ENCODE assay signal across 14 cellular contexts in the genomic region with DNA sequence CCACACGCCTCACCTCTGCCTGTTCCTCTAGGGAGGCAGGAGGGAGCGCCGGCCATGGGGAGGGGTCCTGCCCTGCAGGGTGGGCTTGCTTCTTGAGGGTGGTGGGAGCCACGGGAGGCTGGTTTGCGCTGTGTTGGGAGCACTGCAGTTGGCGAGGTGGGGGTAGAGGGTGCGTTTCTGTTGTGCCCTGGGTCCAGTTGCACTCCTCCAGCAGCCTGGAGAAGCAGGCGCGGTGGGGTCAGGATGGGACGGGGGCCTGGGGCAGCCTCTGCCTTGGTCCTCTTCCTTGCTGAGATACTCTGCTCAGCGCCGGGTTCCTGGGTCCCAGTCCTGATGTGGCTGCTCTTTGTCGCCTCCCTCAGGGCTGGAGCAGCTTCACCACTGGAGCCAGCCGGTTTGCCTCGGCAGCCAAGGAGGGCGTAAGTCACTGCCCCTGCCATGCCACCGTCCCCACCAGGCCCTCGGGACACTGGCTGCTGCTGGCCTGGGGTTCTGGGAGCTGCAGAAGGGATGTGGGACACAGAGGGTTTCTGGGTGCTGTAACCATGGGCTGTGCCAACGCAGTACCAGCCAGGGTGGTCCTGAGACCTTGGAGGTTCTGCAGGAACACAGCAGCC. TPM values are rescaled to one million over a fixed set of nuclear protein-coding genes. Genes with fewer than 3 reads are reported as not detected.
DNase-seq lines count a peak whose midpoint lies in the region; ATAC-seq, FAIRE-seq and TF ChIP-seq lines count a peak whose summit lies in the region.
"Had no signal": no experiment of that assay in that cellular context is flagged by ENCODE, and none has a peak within 500 bp of the region (broad histone marks: within the 10 kb centered on the region; RNA-seq: fewer than 3 reads in every experiment).

No MANE protein-coding gene starts in this region.

- CTCF ChIA-PET in K562 (lab: Yijun Ruan, JAX; ENCODE audit: low intra/inter-chr PET ratio) = interaction anchor here (0.8 kb wide), 1 partner anchor 308 kb away, joined by 3 read pairs; no protein-coding TSS in a partner anchor

- peaks cover under 1% of the 10 kb centered on the region; the same call in 1 of the 2 replicates for H4K20me1 ChIP-seq in K562 (replicated peaks; ENCODE audit: control insufficient read depth, insufficient read depth, low read length)

- no peaks in the 10 kb centered on the region for H3K9me3 ChIP-seq in K562 (replicated peaks; ENCODE audit: control insufficient read depth, insufficient read depth, low read depth, low read length)
- no peaks in the 10 kb centered on the region for H3K9me3 ChIP-seq in neuronal stem cell (replicated peaks in 1 of 2; ENCODE audit: control insufficient read depth in 2 of 2, insufficient read depth in 1 of 2, low read depth in 1 of 2, low read length in 2 of 2)
- H3K9me3 ChIP-seq in ovary = no peaks in the 10 kb centered on the region
- H3K9me3 ChIP-seq: testis had no signal

- H2BK15ac ChIP-seq in neuronal stem cell (ENCODE audit: low read length) = no peak overlapping the region

- peak; percentile 32 to 52 (median 37); a peak in 3 of 6 replicates for TF ChIP-seq CTCF in K562 (IDR thresholded peaks at IDR 0.05 in 2 of 3, conservative IDR thresholded peaks at IDR 0.05 in 1 of 3; ENCODE audit: insufficient read depth in 2 of 3, low read depth in 1 of 3, low read length in 3 of 3)
- peak in 2 of 56 donors; percentile 9 to 10 for TF ChIP-seq CTCF in dorsolateral prefrontal cortex (IDR thresholded peaks at IDR 0.05 in 54 of 56, conservative IDR thresholded peaks at IDR 0.05 in 2 of 56; ENCODE audit: low read depth in 1 of 56, partially characterized antibody in 56 of 56)
- TF ChIP-seq CTCF in ovary (IDR thresholded peaks at IDR 0.05) = no peak

- H2BK5ac ChIP-seq in neuronal stem cell (ENCODE audit: low read length) = no peak overlapping the region

- no peak overlapping the region for H3K23ac ChIP-seq in neuronal stem cell (ENCODE audit: low read depth, low read length, poor library complexity)

- H4K8ac ChIP-seq in neuronal stem cell (ENCODE audit: low read depth, low read length) = no peak overlapping the region

- H3K4me1 ChIP-seq in K562 (replicated peaks in 1 of 2; ENCODE audit: control insufficient read depth in 2 of 2, insufficient read depth in 2 of 2, low read length in 2 of 2) (peaks cover 0 to 28% of the 10 kb centered on the region in 2 experiments; a peak in 1 of 5 replicates), neuronal stem cell (ENCODE audit: control insufficient read depth in 2 of 2, insufficient read depth in 1 of 2, low read depth in 1 of 2, low read length in 2 of 2) (no peaks in the 10 kb centered on the region), ovary (ENCODE audit: insufficient read depth) (no peaks in the 10 kb centered on the region)
- H3K4me1 ChIP-seq: testis had no signal

- ATAC-seq in K562 = peak; percentile 74

- intact Hi-C loops in K562 (cut with micrococcal nuclease) (no loop called here), dorsolateral prefrontal cortex (cut with DNase I) (no loop called here), ovary (cut with DNase I) (no loop called here)

- no peak for FAIRE-seq in K562 (lab: Jason Lieb, UNC)
- FAIRE-seq: A204.1 had no signal

- peak; percentile 48 for DNase-seq in DMS 273 (lab: John Stamatoyannopoulos, UW; ENCODE audit: unreplicated experiment)
- no peak for DNase-seq in DMS 273 treated with DMSO at 0.1 percent for 48 hours (lab: John Stamatoyannopoulos, UW)
- peak; percentile 76 for DNase-seq in HuH-7.5 (ENCODE audit: low spot score)
- no peak for DNase-seq in K562 (ENCODE audit: extremely low read depth in 1 of 4, low spot score in 3 of 4)
- DNase-seq in neuronal stem cell (ENCODE audit: low spot score) = no peak
- no peak for DNase-seq in dorsolateral prefrontal cortex
- DNase-seq in ovary = no peak
- no peak for DNase-seq in DMS153 (lab: John Stamatoyannopoulos, UW)
- DNase-seq: activated T-cell treated with anti-CD3 and anti-CD28 coated beads, Interleukin-2, amount 50 U/mL, for 1 hour; cerebellar nuclear complex; NCI-H226; stimulated activated CD4-positive, alpha-beta T cell treated with anti-CD3 and anti-CD28 coated beads, Interleukin-4, amount 100 ng/mL, for 1 hour; testis had no signal

- H4K91ac ChIP-seq in neuronal stem cell (ENCODE audit: low read depth, low read length, poor library complexity) = no peak overlapping the region

- no peak overlapping the region for H3K9ac ChIP-seq in K562 (ENCODE audit: insufficient read depth in 1 of 2, low read depth in 2 of 2, low read length in 2 of 2)
- H3K9ac ChIP-seq in neuronal stem cell (ENCODE audit: low read depth, low read length, poor library complexity) = no peak overlapping the region

- peaks cover 15% of the 10 kb centered on the region for H3K79me1 ChIP-seq in neuronal stem cell (ENCODE audit: low read depth, low read length)

- peak overlapping the region; percentile 48 for H3K18ac ChIP-seq in neuronal stem cell (ENCODE audit: low read length)

- no peak overlapping the region for H2AK5ac ChIP-seq in neuronal stem cell (ENCODE audit: low read depth, low read length)

- peaks cover 6% of the 10 kb centered on the region for H3K9me1 ChIP-seq in K562 (ENCODE audit: control insufficient read depth, insufficient read depth, low read length)

- no peak for TF ChIP-seq RAD21 in K562 (CRISPR knock-in tag; conservative IDR thresholded peaks at IDR 0.05 in 1 of 2, IDR thresholded peaks at IDR 0.05 in 1 of 2)

- BruUV-seq in K562 (replicated peaks; lab: Mats Ljungman, UMichigan) = no TSS peak

- H3K4me3 ChIP-seq in K562 = no peak overlapping the region
- no peak overlapping the region for H3K4me3 ChIP-seq in neuronal stem cell (ENCODE audit: low read length in 2 of 2)
- no peak overlapping the region for H3K4me3 ChIP-seq in dorsolateral prefrontal cortex
- no peak overlapping the region for H3K4me3 ChIP-seq in ovary
- H3K4me3 ChIP-seq: testis had no signal

- TF ChIP-seq EP300 in K562 (IDR thresholded peaks at IDR 0.05; ENCODE audit: low read length) (no peak), ovary (IDR thresholded peaks at IDR 0.05) (no peak)

- in situ Hi-C loops in K562 (cut with MboI) = no loop called here

- POLR2A ChIA-PET in K562 (lab: Yijun Ruan, JAX) = interaction anchor here (0.6 to 5.2 kb wide), 4 partner anchors 8 to 524 kb away, joined by 3 to 28 read pairs (median 14); a partner anchor contains a TSS

- no peak overlapping the region for H3K4ac ChIP-seq in neuronal stem cell (ENCODE audit: low read length)

- no peak overlapping the region for H2BK120ac ChIP-seq in neuronal stem cell (ENCODE audit: low read depth, low read length)

- no peak overlapping the region for H2BK12ac ChIP-seq in neuronal stem cell (ENCODE audit: low read length)

- H3K27ac ChIP-seq in K562 (ENCODE audit: extremely low read depth, low read depth, low read length) (no peak overlapping the region), neuronal stem cell (replicated peaks; ENCODE audit: low read length) (no peak overlapping the region), dorsolateral prefrontal cortex (no peak overlapping the region), ovary (no peak overlapping the region)
- H3K27ac ChIP-seq: testis had no signal

- peaks cover 89% of the 10 kb centered on the region; the same call in 2 of the 3 replicates for H3K36me3 ChIP-seq in K562 (ENCODE audit: control insufficient read depth, insufficient read depth, low read length)
- H3K36me3 ChIP-seq in neuronal stem cell (replicated peaks in 1 of 2; ENCODE audit: control insufficient read depth in 2 of 2, insufficient read depth in 2 of 2, low read length in 2 of 2) = peaks cover 59 to 98% of the 10 kb centered on the region in 2 donors
- H3K36me3 ChIP-seq in ovary = no peaks in the 10 kb centered on the region

- WGBS in K562 (ENCODE audit: insufficient coverage, low coverage, missing lambda C conversion rate) = 86% methylated on average over 17 of the region's 19 CpGs
- no CpG with 5 or more reads among the region's 19 CpGs for WGBS in neuronal stem cell (ENCODE audit: extremely low coverage in 2 of 2, insufficient read length in 2 of 2, insufficient replicate concordance in 1 of 2), 2 donors
- WGBS in ovary, 3 donors = 74 to 76% (median 76%) methylated on average over 16 to 19 of the region's 19 CpGs

- H3K27me3 ChIP-seq in K562 (ENCODE audit: control insufficient read depth in 2 of 2, insufficient read depth in 2 of 2, low read length in 2 of 2) = no peaks in the 10 kb centered on the region
- H3K27me3 ChIP-seq in neuronal stem cell (ENCODE audit: control insufficient read depth in 3 of 3, insufficient read depth in 3 of 3, low read depth in 1 of 3, low read length in 3 of 3) = no peaks in the 10 kb centered on the region
- H3K27me3 ChIP-seq in dorsolateral prefrontal cortex = no peaks in the 10 kb centered on the region
- no peaks in the 10 kb centered on the region for H3K27me3 ChIP-seq in ovary
- H3K27me3 ChIP-seq: testis had no signal

- TF ChIP-seq POLR2A in K562 (conservative IDR thresholded peaks at IDR 0.05) (no peak; the same call in 1 of the 2 replicates), ovary (IDR thresholded peaks at IDR 0.05) (no peak)

- H3K14ac ChIP-seq in neuronal stem cell (ENCODE audit: low read length) = no peak overlapping the region

- peaks cover 9% of the 10 kb centered on the region; the same call in 2 of the 3 replicates for H3K79me2 ChIP-seq in K562 (ENCODE audit: control insufficient read depth, insufficient read depth, low read length)

- no peak overlapping the region for H2AFZ ChIP-seq in K562 (ENCODE audit: low read depth, low read length)
- no peak overlapping the region for H2AFZ ChIP-seq in neuronal stem cell (ENCODE audit: low read length)

- H3K4me2 ChIP-seq in K562 (ENCODE audit: insufficient read depth, low read length) (no peak overlapping the region), neuronal stem cell (ENCODE audit: insufficient read depth, low read length, poor library complexity, severe bottlenecking) (no peak overlapping the region)

RNA-seq across cellular contexts. Expression of a gene that starts 8.4 kb away (rescaled TPM):
- 379 and 853 TPM in 2 replicates for total RNA-seq in K562 (2011; cell fraction: chromatin; rRNA removed; ENCODE audit: low replicate concordance)
- total RNA-seq in K562 (2011; cell fraction: nucleolus; rRNA removed) = 493 and 502 TPM in 2 replicates
- total RNA-seq in K562 (2011; cell fraction: nucleoplasm; rRNA removed) = 305 and 355 TPM in 2 replicates
- 42.4 and 44.3 TPM in 2 replicates for total RNA-seq in K562 (2014; rRNA removed)
- total RNA-seq in K562 (2014; rRNA removed; fragmentation: Illumina TruSeq; extraction: Trizol) = 15.7 and 17.6 TPM in 2 replicates
- 33.5 and 33.9 TPM in 2 replicates for total RNA-seq in K562 (2015; rRNA removed; fragmentation: Illumina TruSeq; extraction: Trizol)
- total RNA-seq in K562 (2021) = 85.3 and 102 TPM in 2 replicates
- polyA plus RNA-seq in K562 (2011; rRNA removed) = 39.1 and 89.8 TPM in 2 replicates
- 59.1 and 89.5 TPM in 2 replicates for polyA plus RNA-seq in K562 (2011; cell fraction: cytosol; rRNA removed)
- polyA plus RNA-seq in K562 (2011; cell fraction: nucleus; rRNA removed) = 848 and 934 TPM in 2 replicates
- 64.7 and 85.4 TPM in 2 replicates for polyA plus RNA-seq in K562 (2012)
- 24.9 and 45.2 TPM in 2 replicates for polyA plus RNA-seq in K562 (2014; fragmentation: Illumina TruSeq; extraction: Trizol)
- under 1 TPM; 0.53 to 0.95 TPM for polyA plus RNA-seq in K562 (2014; fragmentation: Nextera tagmentation; extraction: Ambion mirVana)
- 54.4 and 73.2 TPM in 2 replicates for polyA plus RNA-seq in K562 (2014; rRNA removed)
- polyA minus RNA-seq in K562 (2011; rRNA and poly(A)+ RNA removed) = 24.6 and 29.9 TPM in 2 replicates
- polyA minus RNA-seq in K562 (2011; cell fraction: cytosol; rRNA and poly(A)+ RNA removed) = 33.3 and 40.3 TPM in 2 replicates
- polyA minus RNA-seq in K562 (2011; cell fraction: nucleus; rRNA and poly(A)+ RNA removed) = 103 and 183 TPM in 2 replicates
- polyA plus RNA-seq in neuronal stem cell (2013, experiment 1 of 2) = 60.7 TPM
- 56.3 TPM for polyA plus RNA-seq in neuronal stem cell (2013, experiment 2 of 2)
- 100 to 1,000 TPM in 101 of 120 experiments, 10 to 100 TPM in 19; 89.0 to 166 (median 113) TPM for total RNA-seq in dorsolateral prefrontal cortex
- total RNA-seq in ovary = 10 to 100 TPM; 40.2 to 80.2 (median 74.8) TPM
- polyA plus RNA-seq in ovary = 10 to 100 TPM; 18.9 to 59.5 TPM

RNA-seq across cellular contexts. Expression of a gene that starts 11.9 kb away (rescaled TPM):
- total RNA-seq in K562 (2011; cell fraction: chromatin; rRNA removed; ENCODE audit: low replicate concordance) = 0.12 and 0.19 TPM in 2 replicates
- total RNA-seq in K562 (2011; cell fraction: nucleolus; rRNA removed) = 0.26 and 0.33 TPM in 2 replicates
- 0.15 TPM in 1 of 2 replicates, not detected in the other for total RNA-seq in K562 (2011; cell fraction: nucleoplasm; rRNA removed)
- total RNA-seq in K562 (2014; rRNA removed) (not detected in 2 replicates), K562 (2014; rRNA removed; fragmentation: Illumina TruSeq; extraction: Trizol) (not detected in 2 replicates), K562 (2015; rRNA removed; fragmentation: Illumina TruSeq; extraction: Trizol) (not detected in 2 replicates), K562 (2021) (not detected in 2 replicates), dorsolateral prefrontal cortex (10 to 100 TPM in 65 of 120 experiments, 1 to 10 TPM in 55; 4.1 to 32.2 (median 10.4) TPM), ovary (under 1 TPM in 3 of 7 donors, not detected in 4; 0.17 to 0.54 (median 0.33) TPM)
- polyA plus RNA-seq in K562 (2011; rRNA removed) (not detected in 2 replicates), K562 (2014; fragmentation: Illumina TruSeq; extraction: Trizol) (not detected in 2 replicates), K562 (2014; fragmentation: Nextera tagmentation; extraction: Ambion mirVana) (not detected), K562 (2014; rRNA removed) (not detected in 2 replicates), ovary (under 1 TPM in 1 of 2 donors, not detected in 1; 0.10 TPM)
- polyA plus RNA-seq in K562 (2011; cell fraction: cytosol; rRNA removed) = under 0.01 TPM in 1 of 2 replicates, not detected in the other
- 0.06 and 0.26 TPM in 2 replicates for polyA plus RNA-seq in K562 (2011; cell fraction: nucleus; rRNA removed)
- polyA plus RNA-seq in K562 (2012) = 0.06 TPM in 1 of 2 replicates, not detected in the other
- not detected in 2 replicates for polyA minus RNA-seq in K562 (2011; rRNA and poly(A)+ RNA removed)
- polyA minus RNA-seq in K562 (2011; cell fraction: cytosol; rRNA and poly(A)+ RNA removed) = not detected in 2 replicates
- not detected in 2 replicates for polyA minus RNA-seq in K562 (2011; cell fraction: nucleus; rRNA and poly(A)+ RNA removed)
- 0.13 TPM for polyA plus RNA-seq in neuronal stem cell (2013, experiment 1 of 2)
- 0.08 TPM for polyA plus RNA-seq in neuronal stem cell (2013, experiment 2 of 2)

RNA-seq across cellular contexts. Expression of a gene that starts 26.8 kb away (rescaled TPM):
- total RNA-seq in K562 (2011; cell fraction: chromatin; rRNA removed; ENCODE audit: low replicate concordance) = not detected in 2 replicates
- not detected in 2 replicates for total RNA-seq in K562 (2011; cell fraction: nucleolus; rRNA removed)
- not detected in 2 replicates for total RNA-seq in K562 (2011; cell fraction: nucleoplasm; rRNA removed)
- total RNA-seq in K562 (2014; rRNA removed) = not detected in 2 replicates
- not detected in 2 replicates for total RNA-seq in K562 (2014; rRNA removed; fragmentation: Illumina TruSeq; extraction: Trizol)
- not detected in 2 replicates for total RNA-seq in K562 (2015; rRNA removed; fragmentation: Illumina TruSeq; extraction: Trizol)
- total RNA-seq in K562 (2021) = not detected in 2 replicates
- not detected in 2 replicates for polyA plus RNA-seq in K562 (2011; rRNA removed)
- polyA plus RNA-seq in K562 (2011; cell fraction: cytosol; rRNA removed) = not detected in 2 replicates
- not detected in 2 replicates for polyA plus RNA-seq in K562 (2011; cell fraction: nucleus; rRNA removed)
- polyA plus RNA-seq in K562 (2012) = not detected in 2 replicates
- polyA plus RNA-seq in K562 (2014; fragmentation: Illumina TruSeq; extraction: Trizol) = not detected in 2 replicates
- not detected for polyA plus RNA-seq in K562 (2014; fragmentation: Nextera tagmentation; extraction: Ambion mirVana)
- polyA plus RNA-seq in K562 (2014; rRNA removed) = not detected in 2 replicates
- not detected in 2 replicates for polyA minus RNA-seq in K562 (2011; rRNA and poly(A)+ RNA removed)
- not detected in 2 replicates for polyA minus RNA-seq in K562 (2011; cell fraction: cytosol; rRNA and poly(A)+ RNA removed)
- not detected in 2 replicates for polyA minus RNA-seq in K562 (2011; cell fraction: nucleus; rRNA and poly(A)+ RNA removed)
- polyA plus RNA-seq in neuronal stem cell (2013, experiment 1 of 2) = 39.2 TPM
- 40.2 TPM for polyA plus RNA-seq in neuronal stem cell (2013, experiment 2 of 2)
- total RNA-seq in dorsolateral prefrontal cortex = 10 to 100 TPM in 102 of 120 experiments, 1 to 10 TPM in 18; 5.4 to 44.1 (median 16.7) TPM
- under 1 TPM in 2 of 7 donors, not detected in 5; 0.18 to 0.24 TPM for total RNA-seq in ovary
- polyA plus RNA-seq in ovary = not detected

RNA-seq across cellular contexts. Expression of a gene that starts 45.3 kb away (rescaled TPM):
- 0.51 and 0.74 TPM in 2 replicates for total RNA-seq in K562 (2011; cell fraction: chromatin; rRNA removed; ENCODE audit: low replicate concordance)
- 1.3 and 1.4 TPM in 2 replicates for total RNA-seq in K562 (2011; cell fraction: nucleolus; rRNA removed)
- 0.46 and 0.88 TPM in 2 replicates for total RNA-seq in K562 (2011; cell fraction: nucleoplasm; rRNA removed)
- not detected in 2 replicates for total RNA-seq in K562 (2014; rRNA removed)
- total RNA-seq in K562 (2014; rRNA removed; fragmentation: Illumina TruSeq; extraction: Trizol) = not detected in 2 replicates
- total RNA-seq in K562 (2015; rRNA removed; fragmentation: Illumina TruSeq; extraction: Trizol) = 0.14 TPM in 1 of 2 replicates, not detected in the other
- total RNA-seq in K562 (2021) = 0.18 and 0.27 TPM in 2 replicates
- polyA plus RNA-seq in K562 (2011; rRNA removed) = 0.14 and 0.24 TPM in 2 replicates
- polyA plus RNA-seq in K562 (2011; cell fraction: cytosol; rRNA removed) = 0.12 and 0.88 TPM in 2 replicates
- polyA plus RNA-seq in K562 (2011; cell fraction: nucleus; rRNA removed) = 1.5 and 2.8 TPM in 2 replicates
- 0.18 and 0.68 TPM in 2 replicates for polyA plus RNA-seq in K562 (2012)
- not detected in 2 replicates for polyA plus RNA-seq in K562 (2014; fragmentation: Illumina TruSeq; extraction: Trizol)
- not detected for polyA plus RNA-seq in K562 (2014; fragmentation: Nextera tagmentation; extraction: Ambion mirVana)
- polyA plus RNA-seq in K562 (2014; rRNA removed) = 0.16 and 0.19 TPM in 2 replicates
- polyA minus RNA-seq in K562 (2011; rRNA and poly(A)+ RNA removed) = not detected in 2 replicates
- polyA minus RNA-seq in K562 (2011; cell fraction: cytosol; rRNA and poly(A)+ RNA removed) = not detected in 2 replicates
- 0.44 and 0.81 TPM in 2 replicates for polyA minus RNA-seq in K562 (2011; cell fraction: nucleus; rRNA and poly(A)+ RNA removed)
- polyA plus RNA-seq in neuronal stem cell (2013, experiment 1 of 2) = 0.03 TPM
- 0.06 TPM for polyA plus RNA-seq in neuronal stem cell (2013, experiment 2 of 2)
- 1 to 10 TPM in 4 of 120 experiments, under 1 TPM in 27, not detected in 89; 0.22 to 1.3 (median 0.63) TPM for total RNA-seq in dorsolateral prefrontal cortex
- total RNA-seq in ovary = 1 to 10 TPM in 1 of 7 donors, under 1 TPM in 1, not detected in 5; 0.60 to 1.1 TPM
- polyA plus RNA-seq in ovary = not detected

Comparison
In these comparisons a context has a peak if more than half of its experiments do, and no peak if none do; other contexts are left out.
1. DNase-seq: peak in DMS 273 (single experiment) and HuH-7.5 (single experiment); none in DMS 273 treated with DMSO at 0.1 percent for 48 hours (single experiment), K562 (0 of 4), neuronal stem cell (single experiment), dorsolateral prefrontal cortex (0 of 10), ovary (0 of 5) and DMS153 (single experiment).
2. CTCF ChIP-seq: peak in K562 (3 of 3); none in ovary (0 of 3).
3. RNA of a gene that starts 26.8 kb away (total RNA-seq): 5.4 to 44.1 TPM in dorsolateral prefrontal cortex; 0.18 to 0.24 TPM in ovary and not detected in K562; every median in the first group is over 4 times any median in the second.